7 cellular contexts compared by ENCODE assay signal in genomic region chr1:36782085-36782484, GRCh38.
"Had no signal": no experiment of that assay in that cellular context is flagged by ENCODE, and none has a peak within 500 bp of the region (broad histone marks: within the 10 kb centered on the region; RNA-seq: fewer than 3 reads in every experiment).

No MANE protein-coding gene starts in this region.

- DNase-seq: GOT3, H9, HCEC 1CT, KBM-7 had no signal

- H3K9me3 Mint-ChIP-seq: H9, IgD-negative memory B cell had no signal

- FAIRE-seq: H54 had no signal

- H3K4me1 Mint-ChIP-seq: IgD-negative memory B cell had no signal

- H3K36me3 Mint-ChIP-seq: IgD-negative memory B cell had no signal

- H3K4me3 Mint-ChIP-seq: H9, IgD-negative memory B cell had no signal

- H3K27ac ChIP-seq: HL-60 had no signal
